Comparison of ENCODE assay signal across 12 cellular contexts in the genomic region with DNA sequence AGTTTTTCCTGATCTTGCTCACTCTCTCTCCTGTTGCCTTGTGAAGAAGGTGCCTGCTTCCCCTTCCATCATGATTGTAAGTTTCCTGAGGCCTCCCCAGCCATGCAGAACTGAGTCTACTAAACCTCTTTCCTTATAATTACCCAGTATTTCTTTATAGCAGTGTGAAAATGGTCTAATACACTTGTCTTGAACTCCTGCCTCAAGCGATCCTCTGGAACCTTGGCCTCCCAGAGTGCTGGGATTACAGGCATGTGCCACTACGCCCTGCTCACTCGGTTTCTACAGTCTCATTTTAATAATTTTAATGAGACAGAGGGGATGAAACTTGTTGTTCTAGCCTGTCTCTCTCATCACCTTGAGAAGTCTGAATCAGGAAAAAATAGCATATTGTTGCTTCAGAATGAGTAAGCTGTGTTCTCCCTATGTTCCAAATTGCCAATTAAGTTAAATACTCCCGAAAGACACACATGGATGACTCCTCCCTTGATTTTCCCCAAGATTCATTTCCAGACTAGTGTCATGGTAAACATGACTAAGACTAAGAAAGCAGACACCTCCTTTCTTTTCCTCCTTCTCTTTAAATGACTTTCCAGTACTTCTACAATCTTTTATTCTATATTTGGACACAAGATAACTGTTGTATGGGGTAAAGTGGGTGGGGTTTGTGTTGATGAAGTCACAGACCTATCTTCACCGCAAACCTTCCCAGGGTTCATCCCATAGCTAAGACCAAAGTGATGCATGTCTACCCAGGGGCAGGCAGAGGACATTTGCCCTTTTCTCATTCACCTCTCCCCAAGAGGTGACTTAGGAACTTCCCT. TPM values are rescaled to one million over a fixed set of nuclear protein-coding genes. Genes with fewer than 3 reads are reported as not detected.
DNase-seq lines count a peak whose midpoint lies in the region; ATAC-seq, FAIRE-seq and TF ChIP-seq lines count a peak whose summit lies in the region.
"Had no signal": no experiment of that assay in that cellular context is flagged by ENCODE, and none has a peak within 500 bp of the region (broad histone marks: within the 10 kb centered on the region; RNA-seq: fewer than 3 reads in every experiment).

No MANE protein-coding gene starts in this region.

- no peaks in the 10 kb centered on the region for H3K9me2 ChIP-seq in SK-N-SH

- no peak for ATAC-seq in SK-N-SH treated with all-trans-retinoic acid at 6 μM for 48 hours
- peak; percentile 62 for ATAC-seq in GM21786 (IDR thresholded peaks at IDR 0.05; ENCODE audit: unreplicated experiment)
- no peak for ATAC-seq in GM19467 (IDR thresholded peaks at IDR 0.05; ENCODE audit: unreplicated experiment)
- ATAC-seq: left colon had no signal

- TF ChIP-seq RAD21 in SK-N-SH (IDR thresholded peaks at IDR 0.05; ENCODE audit: low read length): no peak

- no peak overlapping the region for H3K27ac Mint-ChIP-seq in osteocyte (ENCODE audit: unreplicated experiment)

- POLR2A ChIA-PET in SK-N-SH (lab: Yijun Ruan, JAX): no interaction called here
- POLR2A ChIA-PET in RWPE1 (lab: Yijun Ruan, JAX; ENCODE audit: low non-redundant PET): interaction anchor here (0.6 kb wide), 1 partner anchor 52 kb away, joined by 3 read pairs; no protein-coding TSS in a partner anchor

- peak overlapping the region in 1 of 2 experiments; percentile 87; a peak in 3 of 4 replicates for H3K27ac ChIP-seq in SK-N-SH (ENCODE audit: low read depth in 2 of 2, low read length in 1 of 2)
- peak overlapping the region; percentile 88 for H3K27ac ChIP-seq in RWPE1
- peak overlapping the region; percentile 58 for H3K27ac ChIP-seq in keratinocyte (ENCODE audit: control insufficient read depth, insufficient read depth, low read length)
- H3K27ac ChIP-seq in kidney (ENCODE audit: low read depth in 2 of 2, low read length in 2 of 2): no peak overlapping the region
- H3K27ac ChIP-seq: transverse colon had no signal

- peaks cover 0 to 26% of the 10 kb centered on the region in 2 experiments; a peak in 3 of 4 replicates for H3K4me1 ChIP-seq in SK-N-SH (ENCODE audit: control insufficient read depth in 1 of 2, insufficient read depth in 2 of 2, low read depth in 1 of 2, low read length in 1 of 2)
- peaks cover 41% of the 10 kb centered on the region for H3K4me1 ChIP-seq in keratinocyte (ENCODE audit: control insufficient read depth, extremely low read depth, insufficient read depth, low read length)
- H3K4me1 ChIP-seq in kidney (ENCODE audit: control insufficient read depth in 1 of 2, insufficient read depth in 1 of 2, low read depth in 1 of 2, low read length in 2 of 2): no peaks in the 10 kb centered on the region
- H3K4me1 ChIP-seq: transverse colon had no signal

- H3K9me1 ChIP-seq in keratinocyte (ENCODE audit: control insufficient read depth, extremely low read depth, insufficient read depth, low read length): no peaks in the 10 kb centered on the region

- no peak for FAIRE-seq in keratinocyte (lab: Jason Lieb, UNC)
- no peak for FAIRE-seq in kidney (lab: Jason Lieb, UNC)
- FAIRE-seq: A204.1 had no signal

- no peaks in the 10 kb centered on the region for H3K36me3 ChIP-seq in SK-N-SH (replicated peaks in 1 of 2; ENCODE audit: control insufficient read depth in 1 of 2, insufficient read depth in 2 of 2, low read length in 1 of 2)
- H3K36me3 ChIP-seq in keratinocyte (ENCODE audit: control insufficient read depth in 2 of 2, extremely low read depth in 1 of 2, insufficient read depth in 2 of 2, low read length in 2 of 2): no peaks in the 10 kb centered on the region
- no peaks in the 10 kb centered on the region for H3K36me3 ChIP-seq in kidney (ENCODE audit: control insufficient read depth in 1 of 2, insufficient read depth in 2 of 2, low read length in 2 of 2)
- H3K36me3 ChIP-seq: transverse colon had no signal

- H4K20me1 ChIP-seq in SK-N-SH (ENCODE audit: insufficient read depth) (no peaks in the 10 kb centered on the region), keratinocyte (ENCODE audit: control insufficient read depth, extremely low read depth, insufficient read depth, low read length) (no peaks in the 10 kb centered on the region)

- H3K4me3 Mint-ChIP-seq in osteocyte (ENCODE audit: unreplicated experiment): no peak overlapping the region

- no peaks in the 10 kb centered on the region for H3K79me2 ChIP-seq in SK-N-SH (ENCODE audit: insufficient read depth)
- H3K79me2 ChIP-seq in keratinocyte (ENCODE audit: control insufficient read depth, insufficient read depth, low read length): no peaks in the 10 kb centered on the region

- H3K27me3 Mint-ChIP-seq in osteocyte (ENCODE audit: unreplicated experiment): no peaks in the 10 kb centered on the region

- H3K9ac ChIP-seq in SK-N-SH (no peak overlapping the region), keratinocyte (ENCODE audit: control insufficient read depth, extremely low read depth, insufficient read depth, low read length) (peak overlapping the region; percentile 5), kidney (ENCODE audit: low read length in 2 of 2) (no peak overlapping the region)

- H3K4me3 ChIP-seq in SK-N-SH (ENCODE audit: low read depth in 2 of 2, low read length in 1 of 2) (no peak overlapping the region), keratinocyte (ENCODE audit: control insufficient read depth in 2 of 3, extremely low read depth in 1 of 3, insufficient read depth in 2 of 3, low read depth in 1 of 3, low read length in 3 of 3) (no peak overlapping the region), kidney (ENCODE audit: low read length in 2 of 2) (no peak overlapping the region)
- H3K4me3 ChIP-seq: dorsolateral prefrontal cortex, transverse colon had no signal

- DNase-seq in SK-N-SH: no peak
- DNase-seq in RWPE1 (ENCODE audit: low spot score): no peak
- DNase-seq in keratinocyte (ENCODE audit: low read depth, low spot score): no peak
- DNase-seq in kidney: no peak
- no peak for DNase-seq in osteocyte (ENCODE audit: extremely low spot score, unreplicated experiment)
- DNase-seq: left colon, transverse colon had no signal

- peaks cover 43% of the 10 kb centered on the region for H3F3A ChIP-seq in SK-N-SH (replicated peaks; ENCODE audit: insufficient read depth)

- H3K4me2 ChIP-seq in SK-N-SH: no peak overlapping the region
- H3K4me2 ChIP-seq in keratinocyte (ENCODE audit: control insufficient read depth, extremely low read depth, insufficient read depth, low read depth, low read length): peak overlapping the region; percentile 25

- intact Hi-C loops in kidney (cut with DNase I): no loop called here

- H3K9me3 ChIP-seq in SK-N-SH (no peaks in the 10 kb centered on the region), keratinocyte (ENCODE audit: control insufficient read depth, low read depth, low read length) (no peaks in the 10 kb centered on the region), kidney (ENCODE audit: control insufficient read depth in 1 of 2, low read length in 2 of 2) (no peaks in the 10 kb centered on the region)
- H3K9me3 ChIP-seq: transverse colon had no signal

- H3K9me3 Mint-ChIP-seq in osteocyte (ENCODE audit: unreplicated experiment): no peaks in the 10 kb centered on the region

- CTCF ChIA-PET in SK-N-SH (lab: Yijun Ruan, JAX): interaction anchor here (1.6 kb wide), 1 partner anchor 25 kb away, joined by 4 read pairs; no protein-coding TSS in a partner anchor
- CTCF ChIA-PET in RWPE1 (lab: Yijun Ruan, JAX): interaction anchor here (0.6 to 0.7 kb wide), 3 partner anchors 13 to 74 kb away, joined by 3 to 7 read pairs (median 3); no protein-coding TSS in a partner anchor

- 79% methylated on average over 5 of the region's 5 CpGs for WGBS in SK-N-SH (ENCODE audit: low lambda C conversion rate)

- peaks cover 38% of the 10 kb centered on the region for H3K4me1 Mint-ChIP-seq in osteocyte (ENCODE audit: unreplicated experiment)

- dilution Hi-C loops in keratinocyte (cut with MboI; ENCODE audit: extremely low pct_ligation_motif_present, low sequenced_read_pairs): no loop called here

- H2AFZ ChIP-seq in SK-N-SH (ENCODE audit: low read depth): peak overlapping the region; percentile 18; the same call in 1 of the 2 replicates
- peak overlapping the region; percentile 4 for H2AFZ ChIP-seq in keratinocyte (ENCODE audit: control insufficient read depth, low read length)

- TF ChIP-seq EP300 in SK-N-SH (IDR thresholded peaks at IDR 0.05; ENCODE audit: borderline replicate concordance in 1 of 2, low read depth in 1 of 2, low read length in 1 of 2): no peak

- TF ChIP-seq CTCF in SK-N-SH (IDR thresholded peaks at IDR 0.05) (no peak), RWPE1 (conservative IDR thresholded peaks at IDR 0.05; ENCODE audit: low read depth) (no peak), keratinocyte (optimal IDR thresholded peaks at IDR 0.05 in 1 of 3, IDR thresholded peaks at IDR 0.05 in 1 of 3, conservative IDR thresholded peaks at IDR 0.05 in 1 of 3; ENCODE audit: extremely low read depth in 1 of 3, insufficient read depth in 2 of 3, low read length in 3 of 3) (no peak), kidney (IDR thresholded peaks at IDR 0.05; ENCODE audit: borderline replicate concordance, extremely low read depth, insufficient read depth) (no peak), osteocyte (IDR thresholded peaks at IDR 0.05) (no peak)

- H3K27me3 ChIP-seq in SK-N-SH (ENCODE audit: insufficient read depth) (no peaks in the 10 kb centered on the region), keratinocyte (ENCODE audit: control insufficient read depth, extremely low read depth, insufficient read depth, low read length) (no peaks in the 10 kb centered on the region)
- H3K27me3 ChIP-seq: dorsolateral prefrontal cortex, transverse colon had no signal

- no peaks in the 10 kb centered on the region for H3K36me3 Mint-ChIP-seq in osteocyte (ENCODE audit: unreplicated experiment)

RNA-seq across cellular contexts. Expression of gene DNAJC18, which starts 7.8 kb away (rescaled TPM):
- 7.4 and 10.3 TPM in 2 replicates for polyA plus RNA-seq in SK-N-SH (2012; rRNA removed)
- 10.7 and 14.5 TPM in 2 replicates for polyA plus RNA-seq in SK-N-SH (2012; cell fraction: cytosol; rRNA removed)
- 3.1 and 7.3 TPM in 2 replicates for polyA plus RNA-seq in SK-N-SH (2012; cell fraction: nucleus; rRNA removed)
- polyA plus RNA-seq in keratinocyte: 3.0 to 6.6 TPM (median 3.6 TPM) in 3 replicates
- polyA plus RNA-seq in keratinocyte (2011; ENCODE audit: low read depth): 1.7 TPM
- 2.0 and 3.6 TPM in 2 replicates for polyA plus RNA-seq in keratinocyte (2011; cell fraction: cytosol; rRNA removed)
- polyA plus RNA-seq in keratinocyte (2011; cell fraction: nucleus; rRNA removed): 4.3 TPM in 2 replicates
- 0.79 and 4.7 TPM in 2 replicates for polyA plus RNA-seq in keratinocyte (2012; ENCODE audit: low replicate concordance)
- 1.1 to 2.7 TPM (median 2.7 TPM) in 3 replicates for polyA minus RNA-seq in keratinocyte
- polyA minus RNA-seq in keratinocyte (2011; cell fraction: cytosol; rRNA and poly(A)+ RNA removed): 4.6 TPM
- 1.1 and 3.7 TPM in 2 replicates for polyA minus RNA-seq in keratinocyte (2011; cell fraction: nucleus; rRNA and poly(A)+ RNA removed)
- total RNA-seq in kidney: 13.7 TPM
- polyA plus RNA-seq in kidney (ENCODE audit: insufficient read depth, low read depth, low replicate concordance): 3.9 TPM
- total RNA-seq in osteocyte: 26.2 and 32.7 TPM in 2 replicates

RNA-seq across cellular contexts. Expression of gene ECSCR, which starts 15.4 kb away (rescaled TPM):
- polyA plus RNA-seq in SK-N-SH (2012; rRNA removed) (10.9 and 13.5 TPM in 2 replicates), keratinocyte (not detected in 3 replicates), kidney (ENCODE audit: insufficient read depth, low read depth, low replicate concordance) (31.9 TPM)
- polyA plus RNA-seq in SK-N-SH (2012; cell fraction: cytosol; rRNA removed): 9.4 and 11.9 TPM in 2 replicates
- 4.1 and 4.7 TPM in 2 replicates for polyA plus RNA-seq in SK-N-SH (2012; cell fraction: nucleus; rRNA removed)
- polyA plus RNA-seq in keratinocyte (2011; ENCODE audit: low read depth): not detected
- not detected in 2 replicates for polyA plus RNA-seq in keratinocyte (2011; cell fraction: cytosol; rRNA removed)
- 0.15 TPM in 1 of 2 replicates, not detected in the other for polyA plus RNA-seq in keratinocyte (2011; cell fraction: nucleus; rRNA removed)
- polyA plus RNA-seq in keratinocyte (2012; ENCODE audit: low replicate concordance): not detected in 2 replicates
- not detected in 3 replicates for polyA minus RNA-seq in keratinocyte
- not detected for polyA minus RNA-seq in keratinocyte (2011; cell fraction: cytosol; rRNA and poly(A)+ RNA removed)
- polyA minus RNA-seq in keratinocyte (2011; cell fraction: nucleus; rRNA and poly(A)+ RNA removed): not detected in 2 replicates
- total RNA-seq in kidney (34.9 TPM), osteocyte (0.47 TPM in 1 of 2 replicates, not detected in the other)

RNA-seq across cellular contexts. Expression of gene SMIM33, which starts 23.6 kb away (rescaled TPM):
- polyA plus RNA-seq in SK-N-SH (2012; rRNA removed) (not detected in 2 replicates), keratinocyte (not detected in 3 replicates), kidney (ENCODE audit: insufficient read depth, low read depth, low replicate concordance) (not detected)
- not detected in 2 replicates for polyA plus RNA-seq in SK-N-SH (2012; cell fraction: cytosol; rRNA removed)
- polyA plus RNA-seq in SK-N-SH (2012; cell fraction: nucleus; rRNA removed): not detected in 2 replicates
- polyA plus RNA-seq in keratinocyte (2011; ENCODE audit: low read depth): not detected
- polyA plus RNA-seq in keratinocyte (2011; cell fraction: cytosol; rRNA removed): not detected in 2 replicates
- polyA plus RNA-seq in keratinocyte (2011; cell fraction: nucleus; rRNA removed): not detected in 2 replicates
- polyA plus RNA-seq in keratinocyte (2012; ENCODE audit: low replicate concordance): not detected in 2 replicates
- not detected in 3 replicates for polyA minus RNA-seq in keratinocyte
- polyA minus RNA-seq in keratinocyte (2011; cell fraction: cytosol; rRNA and poly(A)+ RNA removed): not detected
- polyA minus RNA-seq in keratinocyte (2011; cell fraction: nucleus; rRNA and poly(A)+ RNA removed): not detected in 2 replicates
- total RNA-seq in kidney (0.13 TPM), osteocyte (not detected in 2 replicates)
- total RNA-seq: dorsolateral prefrontal cortex had no signal

RNA-seq across cellular contexts. Expression of gene STING1, which starts 35.4 kb away (rescaled TPM):
- 98.4 and 119 TPM in 2 replicates for polyA plus RNA-seq in SK-N-SH (2012; rRNA removed)
- polyA plus RNA-seq in SK-N-SH (2012; cell fraction: cytosol; rRNA removed): 37.8 and 54.3 TPM in 2 replicates
- 254 and 357 TPM in 2 replicates for polyA plus RNA-seq in SK-N-SH (2012; cell fraction: nucleus; rRNA removed)
- polyA plus RNA-seq in keratinocyte: 25.2 to 38.1 TPM (median 26.0 TPM) in 3 replicates
- 1.3 TPM for polyA plus RNA-seq in keratinocyte (2011; ENCODE audit: low read depth)
- polyA plus RNA-seq in keratinocyte (2011; cell fraction: cytosol; rRNA removed): 14.7 and 21.3 TPM in 2 replicates
- polyA plus RNA-seq in keratinocyte (2011; cell fraction: nucleus; rRNA removed): 66.0 and 88.6 TPM in 2 replicates
- polyA plus RNA-seq in keratinocyte (2012; ENCODE audit: low replicate concordance): 4.2 and 32.6 TPM in 2 replicates
- polyA minus RNA-seq in keratinocyte: 24.6 to 40.7 TPM (median 27.0 TPM) in 3 replicates
- 54.5 TPM for polyA minus RNA-seq in keratinocyte (2011; cell fraction: cytosol; rRNA and poly(A)+ RNA removed)
- 46.5 and 55.6 TPM in 2 replicates for polyA minus RNA-seq in keratinocyte (2011; cell fraction: nucleus; rRNA and poly(A)+ RNA removed)
- 109 TPM for total RNA-seq in kidney
- polyA plus RNA-seq in kidney (ENCODE audit: insufficient read depth, low read depth, low replicate concordance): 29.8 TPM
- total RNA-seq in osteocyte: 61.6 and 73.0 TPM in 2 replicates

RNA-seq across cellular contexts. Expression of gene SPATA24, which starts 43.3 kb away (rescaled TPM):
- polyA plus RNA-seq in SK-N-SH (2012; rRNA removed) (7.6 and 10.8 TPM in 2 replicates), keratinocyte (2.7 to 4.9 TPM (median 4.0 TPM) in 3 replicates), kidney (ENCODE audit: insufficient read depth, low read depth, low replicate concordance) (21.6 TPM)
- 8.6 and 11.1 TPM in 2 replicates for polyA plus RNA-seq in SK-N-SH (2012; cell fraction: cytosol; rRNA removed)
- polyA plus RNA-seq in SK-N-SH (2012; cell fraction: nucleus; rRNA removed): 11.5 and 13.5 TPM in 2 replicates
- polyA plus RNA-seq in keratinocyte (2011; ENCODE audit: low read depth): 0.67 TPM
- polyA plus RNA-seq in keratinocyte (2011; cell fraction: cytosol; rRNA removed): 2.4 and 2.6 TPM in 2 replicates
- 2.6 TPM in 2 replicates for polyA plus RNA-seq in keratinocyte (2011; cell fraction: nucleus; rRNA removed)
- 1.9 and 6.4 TPM in 2 replicates for polyA plus RNA-seq in keratinocyte (2012; ENCODE audit: low replicate concordance)
- polyA minus RNA-seq in keratinocyte: 0.99 to 1.9 TPM (median 1.9 TPM) in 3 replicates
- polyA minus RNA-seq in keratinocyte (2011; cell fraction: cytosol; rRNA and poly(A)+ RNA removed): not detected
- 1.2 and 2.1 TPM in 2 replicates for polyA minus RNA-seq in keratinocyte (2011; cell fraction: nucleus; rRNA and poly(A)+ RNA removed)
- total RNA-seq in kidney (6.8 TPM), osteocyte (4.6 TPM in 2 replicates)

Comparison
In these comparisons a context has a peak if more than half of its experiments do, and no peak if none do; other contexts are left out.
1. H3K27ac ChIP-seq: peak in RWPE1 (single experiment) and keratinocyte (single experiment); none in kidney (0 of 2).
2. RNA of gene ECSCR, which starts 15.4 kb away (polyA plus RNA-seq): 31.9 TPM in kidney (single experiment) and 4.1 to 13.5 TPM in SK-N-SH; 0.15 TPM in keratinocyte; every median in the first group is over 4 times any median in the second.